ENCODE assay signal across 4 cellular contexts in the genomic region with DNA sequence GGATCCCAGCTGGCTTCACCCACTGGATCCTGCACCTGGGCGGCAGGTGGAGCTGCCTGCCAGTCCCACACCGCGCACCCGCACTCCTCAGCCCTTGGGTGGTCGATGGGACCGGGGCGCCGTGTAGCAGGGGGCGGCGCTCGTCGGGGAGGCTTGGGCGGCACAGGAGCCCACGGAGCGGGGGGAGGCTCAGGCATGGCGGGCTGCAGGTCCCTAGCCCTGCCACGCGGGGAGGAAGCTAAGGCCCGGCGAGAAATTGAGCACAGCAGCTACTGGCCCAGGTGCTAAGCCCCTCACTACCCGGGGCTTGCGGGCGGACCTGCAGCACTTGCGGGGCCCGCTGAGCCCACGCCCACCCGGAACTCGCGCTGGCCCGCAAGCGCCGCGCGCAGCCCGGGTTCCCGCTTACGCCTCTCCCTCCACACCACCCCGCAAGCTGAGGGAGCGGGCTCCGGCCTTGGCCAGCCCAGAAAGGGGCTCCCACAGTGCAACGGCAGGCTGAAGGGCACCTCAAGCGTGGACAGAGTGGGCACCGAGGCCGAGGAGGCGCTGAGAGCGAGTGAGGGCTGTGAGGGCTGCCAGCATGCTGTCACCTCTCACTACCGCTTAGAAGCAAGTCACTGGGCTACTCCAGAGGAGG. TPM values are rescaled to one million over a fixed set of nuclear protein-coding genes. Genes with fewer than 3 reads are reported as not detected.
"Had no signal": no experiment of that assay in that cellular context is flagged by ENCODE, and none has a peak within 500 bp of the region (broad histone marks: within the 10 kb centered on the region; RNA-seq: fewer than 3 reads in every experiment).

No MANE protein-coding gene starts in this region.

RNA-seq across cellular contexts. Expression of a gene that starts 18.0 kb away (rescaled TPM):
- total RNA-seq: LHCN-M2, M059J, MCF 10A, NCI-H460 had no signal
